ENCODE assay signal across 12 cellular contexts in the genomic region with DNA sequence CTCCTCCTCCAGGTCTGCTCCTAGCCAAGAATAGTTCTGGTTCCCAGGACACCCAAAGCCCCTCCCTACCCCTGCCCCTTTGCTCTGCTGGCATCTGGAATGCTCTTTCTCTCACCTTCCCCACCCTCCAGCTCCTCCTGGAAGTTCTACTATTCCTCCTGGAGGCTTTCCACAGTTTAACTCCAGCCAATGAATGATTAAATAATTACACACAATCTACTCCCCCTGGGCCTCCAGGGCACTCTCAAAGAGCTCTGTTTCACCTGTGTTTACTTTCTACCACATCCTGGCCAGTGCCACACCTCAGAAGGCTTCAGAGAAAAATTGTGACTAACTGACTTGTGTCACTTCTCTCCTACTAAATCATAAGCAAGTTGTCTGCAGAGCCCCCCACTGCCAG. TPM values are rescaled to one million over a fixed set of nuclear protein-coding genes. Genes with fewer than 3 reads are reported as not detected.
DNase-seq lines count a peak whose midpoint lies in the region; ATAC-seq and TF ChIP-seq lines count a peak whose summit lies in the region.
"Had no signal": no experiment of that assay in that cellular context is flagged by ENCODE, and none has a peak within 500 bp of the region (broad histone marks: within the 10 kb centered on the region; RNA-seq: fewer than 3 reads in every experiment).

No MANE protein-coding gene starts in this region.

- intact Hi-C loops in activated CD4-positive, alpha-beta memory T cell treated with anti-CD3 and anti-CD28 coated beads for 36 hours (cut with micrococcal nuclease) = no loop called here

- peaks cover 8% of the 10 kb centered on the region for H3K4me1 Mint-ChIP-seq in activated CD4-positive, alpha-beta memory T cell treated with anti-CD3 and anti-CD28 coated beads for 36 hours (ENCODE audit: low read depth)
- H3K4me1 Mint-ChIP-seq in mesothelial cell of epicardium = peaks cover 20% of the 10 kb centered on the region

- H3K36me3 Mint-ChIP-seq in activated CD4-positive, alpha-beta memory T cell treated with anti-CD3 and anti-CD28 coated beads for 36 hours = no peaks in the 10 kb centered on the region
- H3K36me3 Mint-ChIP-seq in mesothelial cell of epicardium = peaks cover 2% of the 10 kb centered on the region

- H3K27me3 Mint-ChIP-seq in activated CD4-positive, alpha-beta memory T cell treated with anti-CD3 and anti-CD28 coated beads for 36 hours = no peaks in the 10 kb centered on the region
- H3K27me3 Mint-ChIP-seq in mesothelial cell of epicardium (ENCODE audit: low read depth) = no peaks in the 10 kb centered on the region

- H3K4me3 Mint-ChIP-seq in activated CD4-positive, alpha-beta memory T cell treated with anti-CD3 and anti-CD28 coated beads for 36 hours = no peak overlapping the region
- no peak overlapping the region for H3K4me3 Mint-ChIP-seq in mesothelial cell of epicardium
- H3K4me3 Mint-ChIP-seq: naive thymus-derived CD4-positive, alpha-beta T cell had no signal

- CTCF ChIA-PET in activated CD4-positive, alpha-beta memory T cell treated with anti-CD3 and anti-CD28 coated beads for 36 hours (lab: Charles Lee) = no interaction called here

- peak; percentile 89 for DNase-seq in DMS53 treated with DMSO at 0.1 percent for 48 hours (lab: John Stamatoyannopoulos, UW; ENCODE audit: unreplicated experiment)
- peak in 2 of 3 experiments; percentile 78 to 93 for DNase-seq in NCI-H1417 (lab: John Stamatoyannopoulos, UW)
- DNase-seq in activated CD4-positive, alpha-beta memory T cell treated with anti-CD3 and anti-CD28 coated beads for 36 hours = peak; percentile 24
- DNase-seq in mesothelial cell of epicardium (ENCODE audit: low spot score in 2 of 2, unreplicated experiment in 2 of 2) = no peak
- no peak for DNase-seq in stimulated activated CD4-positive, alpha-beta T cell treated with anti-CD3 and anti-CD28 coated beads, Interleukin-4, amount 100 ng/mL, for 1 hour
- no peak for DNase-seq in CD1c-positive myeloid dendritic cell (ENCODE audit: extremely low spot score)
- no peak for DNase-seq in cerebellar cortex (ENCODE audit: low spot score)
- DNase-seq: MV-4-11, spleen had no signal

- H3K27ac Mint-ChIP-seq in activated CD4-positive, alpha-beta memory T cell treated with anti-CD3 and anti-CD28 coated beads for 36 hours = no peak overlapping the region
- peak overlapping the region; percentile 21 for H3K27ac Mint-ChIP-seq in mesothelial cell of epicardium

- H3K9me3 Mint-ChIP-seq in activated CD4-positive, alpha-beta memory T cell treated with anti-CD3 and anti-CD28 coated beads for 36 hours = peaks cover 8% of the 10 kb centered on the region
- H3K9me3 Mint-ChIP-seq in mesothelial cell of epicardium = peaks cover 9% of the 10 kb centered on the region

- POLR2A ChIA-PET in activated CD4-positive, alpha-beta memory T cell treated with anti-CD3 and anti-CD28 coated beads for 36 hours (lab: Charles Lee) = no interaction called here

- no peak for ATAC-seq in GM21825 (IDR thresholded peaks at IDR 0.05; ENCODE audit: unreplicated experiment)
- ATAC-seq: naive thymus-derived CD4-positive, alpha-beta T cell; SK-N-SH treated with all-trans-retinoic acid at 6 μM for 48 hours had no signal

- no peak for TF ChIP-seq CTCF in mesothelial cell of epicardium (IDR thresholded peaks at IDR 0.05; ENCODE audit: unreplicated experiment)

RNA-seq across cellular contexts. Expression of gene GCM1, which starts 36.2 kb away (rescaled TPM):
- not detected for total RNA-seq in activated CD4-positive, alpha-beta memory T cell treated with anti-CD3 and anti-CD28 coated beads for 36 hours
- total RNA-seq in mesothelial cell of epicardium = not detected in 3 replicates

RNA-seq across cellular contexts. Expression of gene FBXO9, which starts 47.2 kb away (rescaled TPM):
- total RNA-seq in activated CD4-positive, alpha-beta memory T cell treated with anti-CD3 and anti-CD28 coated beads for 36 hours = 10 to 100 TPM; 54.1 to 55.6 TPM
- 66.0 to 74.8 TPM (median 69.0 TPM) in 3 replicates for total RNA-seq in mesothelial cell of epicardium

RNA-seq across cellular contexts. Expression of gene CILK1, which starts 50.8 kb away (rescaled TPM):
- 1 to 10 TPM; 7.2 to 7.3 TPM for total RNA-seq in activated CD4-positive, alpha-beta memory T cell treated with anti-CD3 and anti-CD28 coated beads for 36 hours
- total RNA-seq in mesothelial cell of epicardium = 14.0 to 15.0 TPM (median 14.2 TPM) in 3 replicates

Comparison
In these comparisons a context has a peak if more than half of its experiments do, and no peak if none do; other contexts are left out.
1. DNase-seq: peak in DMS53 treated with DMSO at 0.1 percent for 48 hours (single experiment), NCI-H1417 (2 of 3) and activated CD4-positive, alpha-beta memory T cell treated with anti-CD3 and anti-CD28 coated beads for 36 hours (single experiment); none in mesothelial cell of epicardium (0 of 2), stimulated activated CD4-positive, alpha-beta T cell treated with anti-CD3 and anti-CD28 coated beads, Interleukin-4, amount 100 ng/mL, for 1 hour (single experiment), CD1c-positive myeloid dendritic cell (single experiment) and cerebellar cortex (single experiment).